ENCODE assay signal across 10 cellular contexts in the genomic region with DNA sequence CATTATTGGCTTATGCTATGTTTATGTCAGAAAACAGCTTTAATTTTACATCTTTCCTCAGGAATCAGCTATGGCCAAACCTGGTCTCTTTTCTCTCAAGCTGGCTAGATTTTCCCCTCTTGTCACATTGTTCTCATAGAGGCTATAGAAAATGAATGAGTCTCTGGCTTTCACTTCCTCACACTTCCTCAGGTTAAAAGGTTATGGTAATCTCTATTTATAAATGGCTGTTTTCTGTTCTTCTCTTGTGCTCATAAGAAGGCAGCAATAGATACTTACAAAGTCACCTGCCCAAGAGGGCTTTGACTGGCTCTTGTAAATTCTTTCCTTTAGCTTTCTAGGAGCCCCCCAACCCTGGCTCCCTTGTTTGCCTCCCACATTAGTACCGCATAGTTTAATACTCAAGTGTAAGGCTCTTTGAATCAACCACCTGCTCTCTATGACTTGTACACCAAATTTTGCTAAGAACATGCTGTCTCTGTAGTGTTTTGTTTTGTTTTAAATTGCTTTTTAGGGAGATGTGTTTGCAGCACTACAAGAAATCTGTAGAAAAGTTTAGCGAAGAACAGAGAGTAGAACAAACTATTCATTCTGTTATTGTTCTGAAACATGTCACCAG.
DNase-seq lines count a peak whose midpoint lies in the region; ATAC-seq and TF ChIP-seq lines count a peak whose summit lies in the region.
"Had no signal": no experiment of that assay in that cellular context is flagged by ENCODE, and none has a peak within 500 bp of the region (broad histone marks: within the 10 kb centered on the region; RNA-seq: fewer than 3 reads in every experiment).

No MANE protein-coding gene starts in this region.

- no peak overlapping the region for H3K27ac ChIP-seq in foreskin keratinocyte

- TF ChIP-seq CTCF in GM10266 (IDR thresholded peaks at IDR 0.05; ENCODE audit: control insufficient read depth, insufficient read depth, low read depth, missing control alignments) (no peak), foreskin keratinocyte (conservative IDR thresholded peaks at IDR 0.05) (no peak)

- no peaks in the 10 kb centered on the region for H3K27me3 ChIP-seq in foreskin keratinocyte

- H3K4me1 ChIP-seq in foreskin keratinocyte = peaks cover 5% of the 10 kb centered on the region

- ATAC-seq in GM19395 (IDR thresholded peaks at IDR 0.05; ENCODE audit: unreplicated experiment) = peak; percentile 99
- ATAC-seq in HG03064 (IDR thresholded peaks at IDR 0.05; ENCODE audit: low read depth, unreplicated experiment) = peak; percentile 97
- ATAC-seq in foreskin keratinocyte = no peak

- peak; percentile 4 for DNase-seq in GM10266 (ENCODE audit: extremely low spot score)
- DNase-seq in NCI-H446 treated with DMSO at 0.1 percent for 48 hours (lab: John Stamatoyannopoulos, UW) = peak; percentile 52
- DNase-seq in NCI-H524 treated with DMSO at 0.1 percent for 48 hours (lab: John Stamatoyannopoulos, UW) = no peak
- DNase-seq in T1000 (lab: John Stamatoyannopoulos, UW) = no peak
- no peak for DNase-seq in retina
- DNase-seq in foreskin keratinocyte = no peak
- DNase-seq: activated B cell treated with CpG ODN at 0.5 μM for 24 hours, DMS53 had no signal

Comparison
In these comparisons a context has a peak if more than half of its experiments do, and no peak if none do; other contexts are left out.
1. DNase-seq: peak in GM10266 (single experiment) and NCI-H446 treated with DMSO at 0.1 percent for 48 hours (single experiment); none in NCI-H524 treated with DMSO at 0.1 percent for 48 hours (single experiment), T1000 (single experiment), retina (single experiment) and foreskin keratinocyte (0 of 2).